28 cellular contexts compared by ENCODE assay signal in the genomic region with DNA sequence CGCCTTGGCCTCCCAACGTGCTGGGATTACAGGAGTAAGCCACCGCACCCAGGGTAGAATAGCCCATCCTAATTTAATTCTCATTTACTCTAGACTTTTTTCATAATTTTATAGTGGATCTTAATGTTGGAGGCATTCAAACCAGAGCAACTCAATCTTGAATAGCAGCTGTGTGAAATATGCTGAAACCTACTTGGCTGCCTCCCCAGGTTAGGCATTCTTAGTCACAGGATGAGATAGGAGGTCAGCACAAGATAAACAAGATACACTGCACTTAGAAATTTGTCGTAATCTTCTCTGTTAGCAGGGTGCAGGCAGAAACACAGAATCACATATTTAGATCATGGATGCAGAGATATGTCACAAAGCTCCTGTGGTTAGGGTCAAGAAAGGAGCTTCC. TPM values are rescaled to one million over a fixed set of nuclear protein-coding genes. Genes with fewer than 3 reads are reported as not detected.
DNase-seq lines count a peak whose midpoint lies in the region; ATAC-seq, FAIRE-seq and TF ChIP-seq lines count a peak whose summit lies in the region.
"Had no signal": no experiment of that assay in that cellular context is flagged by ENCODE, and none has a peak within 500 bp of the region (broad histone marks: within the 10 kb centered on the region; RNA-seq: fewer than 3 reads in every experiment).

No MANE protein-coding gene starts in this region.

- no peak overlapping the region for H3K4me2 ChIP-seq in astrocyte (ENCODE audit: low read length)
- H3K4me2 ChIP-seq: PC-9 had no signal

- H3K9ac ChIP-seq in astrocyte (ENCODE audit: low read length), result no peak overlapping the region
- H3K9ac ChIP-seq: GM23248 had no signal

- FAIRE-seq in astrocyte (lab: Jason Lieb, UNC), result no peak
- FAIRE-seq: GM18507 had no signal

- H2AFZ ChIP-seq in astrocyte (ENCODE audit: low read depth, low read length), result no peak overlapping the region
- H2AFZ ChIP-seq: GM23248, PC-9 had no signal

- ATAC-seq in GM19328 (IDR thresholded peaks at IDR 0.05; ENCODE audit: unreplicated experiment), result no peak
- ATAC-seq in HG03521 (IDR thresholded peaks at IDR 0.05; ENCODE audit: unreplicated experiment), result no peak

- H3K4me1 ChIP-seq in astrocyte (ENCODE audit: insufficient read depth, low read length), result no peaks in the 10 kb centered on the region
- H3K4me1 ChIP-seq in neutrophil (ENCODE audit: control insufficient read depth in 1 of 2, insufficient read depth in 1 of 2, low read depth in 1 of 2, low read length in 1 of 2), result peaks cover 70 to 71% of the 10 kb centered on the region in 2 experiments

- H3K27me3 Mint-ChIP-seq in astrocyte (ENCODE audit: low read depth, unreplicated experiment), result no peaks in the 10 kb centered on the region
- H3K27me3 Mint-ChIP-seq: CD8-positive, alpha-beta memory T cell had no signal

- H3K27ac ChIP-seq in astrocyte (ENCODE audit: low read depth, low read length) (no peak overlapping the region), neutrophil (peak overlapping the region; percentile 82)
- H3K27ac ChIP-seq: GM23248, PC-9 had no signal

- H3K27me3 ChIP-seq in astrocyte (ENCODE audit: insufficient read depth, low read length) (no peaks in the 10 kb centered on the region), neutrophil (no peaks in the 10 kb centered on the region)
- H3K27me3 ChIP-seq: BE2C had no signal

- H3K27ac Mint-ChIP-seq in astrocyte (ENCODE audit: unreplicated experiment), result no peak overlapping the region
- H3K27ac Mint-ChIP-seq: CD14-positive monocyte; CD8-positive, alpha-beta memory T cell had no signal

- peaks cover 4% of the 10 kb centered on the region for H3K9me3 Mint-ChIP-seq in astrocyte (ENCODE audit: unreplicated experiment)

- DNase-seq in GM04504 (ENCODE audit: low read depth) (peak; percentile 2), astrocyte (ENCODE audit: low read depth) (peak; percentile 14), fibroblast of the aortic adventitia (ENCODE audit: low read depth) (peak; percentile 8), SIG-M5 (lab: John Stamatoyannopoulos, UW) (no peak)
- no peak for DNase-seq in effector CD4-positive, alpha-beta T cell
- DNase-seq: 8988T; ACHN; BE2C; CD8-positive, alpha-beta memory T cell; DMS 273 treated with DMSO at 0.1 percent for 48 hours; DMS79; EL; GM23248; H7; KBM-7; MM.1S; NCI-H1694; NCI-H2029 treated with DMSO at 0.1 percent for 48 hours; NCI-H2227 treated with DMSO at 0.1 percent for 48 hours; NCI-H526 treated with DMSO at 0.1 percent for 48 hours; PC-9; Right ventricle myocardium superior had no signal

- H3K9me3 ChIP-seq in astrocyte (ENCODE audit: insufficient read depth, low read depth, low read length) (no peaks in the 10 kb centered on the region), neutrophil (no peaks in the 10 kb centered on the region)

- H4K20me1 ChIP-seq in astrocyte (ENCODE audit: insufficient read depth, low read length), result no peaks in the 10 kb centered on the region

- H3K4me3 ChIP-seq in astrocyte (ENCODE audit: insufficient read depth, low read depth, low read length), result no peak overlapping the region
- H3K4me3 ChIP-seq in fibroblast of the aortic adventitia (ENCODE audit: low read depth, low read length), result no peak overlapping the region
- no peak overlapping the region for H3K4me3 ChIP-seq in neutrophil (ENCODE audit: low read depth in 1 of 2, low read length in 1 of 2)
- H3K4me3 ChIP-seq: GM23248, PC-9 had no signal

- no peak overlapping the region for H3K4me3 Mint-ChIP-seq in astrocyte (ENCODE audit: unreplicated experiment)
- H3K4me3 Mint-ChIP-seq: CD14-positive monocyte had no signal

- H3K36me3 Mint-ChIP-seq in astrocyte (ENCODE audit: low read depth, unreplicated experiment), result peaks cover 29% of the 10 kb centered on the region

- TF ChIP-seq CTCF in astrocyte (IDR thresholded peaks at IDR 0.05; ENCODE audit: insufficient read depth, low read depth, low read length), result no peak
- TF ChIP-seq CTCF in fibroblast of the aortic adventitia (IDR thresholded peaks at IDR 0.05; ENCODE audit: insufficient read depth, low read length), result no peak
- no peak for TF ChIP-seq CTCF in neutrophil (IDR thresholded peaks at IDR 0.05)

- H3K4me1 Mint-ChIP-seq in astrocyte (ENCODE audit: low read depth, unreplicated experiment), result no peaks in the 10 kb centered on the region

- H3K79me2 ChIP-seq in astrocyte (ENCODE audit: insufficient read depth, low read length), result peaks cover 19% of the 10 kb centered on the region

- peaks cover 29% of the 10 kb centered on the region for H3K36me3 ChIP-seq in astrocyte (ENCODE audit: insufficient read depth, low read length)
- H3K36me3 ChIP-seq in neutrophil, result peaks cover 9% of the 10 kb centered on the region

RNA-seq across cellular contexts. Expression of a gene that starts 2.7 kb away (rescaled TPM):
- total RNA-seq in astrocyte (11.8 and 15.3 TPM in 2 replicates), fibroblast of the aortic adventitia (ENCODE audit: low replicate concordance) (9.8 and 13.6 TPM in 2 replicates)
- total RNA-seq: NCI-H460 had no signal

Comparison
In these comparisons a context has a peak if more than half of its experiments do, and no peak if none do; other contexts are left out.
1. DNase-seq: peak in GM04504 (single experiment), astrocyte (single experiment) and fibroblast of the aortic adventitia (single experiment); none in effector CD4-positive, alpha-beta T cell (single experiment) and SIG-M5 (single experiment).